ENCODE assay signal across 14 cellular contexts in genomic region chr6:30323806-30324205, GRCh38. TPM values are rescaled to one million over a fixed set of nuclear protein-coding genes. Genes with fewer than 3 reads are reported as not detected.
DNase-seq lines count a peak whose midpoint lies in the region; ATAC-seq, FAIRE-seq and TF ChIP-seq lines count a peak whose summit lies in the region.
"Had no signal": no experiment of that assay in that cellular context is flagged by ENCODE, and none has a peak within 500 bp of the region (broad histone marks: within the 10 kb centered on the region; RNA-seq: fewer than 3 reads in every experiment).

No MANE protein-coding gene starts in this region.

- H3K27me3 Mint-ChIP-seq in CD8-positive, alpha-beta T cell (ENCODE audit: low read depth), result no peaks in the 10 kb centered on the region
- H3K27me3 Mint-ChIP-seq in T-helper 2 cell treated with Interferon-gamma antibody and Interleukin-4, amounts not matched to agents 5 μg/mL and 100 μg/mL, for 36 hours (ENCODE audit: low read depth), result no peaks in the 10 kb centered on the region

- 98 to 100% (median 98%) methylated on average over 1 of the region's 1 CpG for WGBS in heart left ventricle, 4 donors
- 88 to 96% methylated on average over 1 of the region's 1 CpG for WGBS in esophagus squamous epithelium, 2 donors

- no peak for TF ChIP-seq POLR2A in H54 (IDR thresholded peaks at IDR 0.05; ENCODE audit: low read depth, low read length)
- TF ChIP-seq POLR2A in heart left ventricle (IDR thresholded peaks at IDR 0.05), result no peak
- TF ChIP-seq POLR2A in esophagus squamous epithelium (IDR thresholded peaks at IDR 0.05), result no peak

- TF ChIP-seq CTCF in CD8-positive, alpha-beta T cell (IDR thresholded peaks at IDR 0.05), result no peak
- TF ChIP-seq CTCF in fibroblast of mammary gland (conservative IDR thresholded peaks at IDR 0.05; ENCODE audit: control insufficient read depth, insufficient read depth, low read depth, low read length) (no peak), heart left ventricle (IDR thresholded peaks at IDR 0.05) (no peak), esophagus squamous epithelium (IDR thresholded peaks at IDR 0.05) (no peak)

- no peaks in the 10 kb centered on the region for H3K9me3 Mint-ChIP-seq in CD8-positive, alpha-beta T cell
- no peaks in the 10 kb centered on the region for H3K9me3 Mint-ChIP-seq in T-helper 2 cell treated with Interferon-gamma antibody and Interleukin-4, amounts not matched to agents 5 μg/mL and 100 μg/mL, for 36 hours
- H3K9me3 Mint-ChIP-seq: T-helper 1 cell treated with Interleukin-12 subunit alpha and Interleukin-12 subunit beta and Interleukin-4 antibody, amounts not matched to agents 30 μg/mL and 1 μg/mL, for 36 hours had no signal

- H3K27me3 ChIP-seq in CD8-positive, alpha-beta T cell (ENCODE audit: insufficient read depth, low read length), result no peaks in the 10 kb centered on the region
- H3K27me3 ChIP-seq in heart left ventricle, result no peaks in the 10 kb centered on the region
- no peaks in the 10 kb centered on the region for H3K27me3 ChIP-seq in esophagus squamous epithelium
- H3K27me3 ChIP-seq: dorsolateral prefrontal cortex had no signal

- H3K9me3 ChIP-seq in CD8-positive, alpha-beta T cell (ENCODE audit: low read length), result no peaks in the 10 kb centered on the region
- H3K9me3 ChIP-seq in heart left ventricle, result no peaks in the 10 kb centered on the region
- no peaks in the 10 kb centered on the region for H3K9me3 ChIP-seq in esophagus squamous epithelium

- peaks cover 64% of the 10 kb centered on the region for H3K4me1 ChIP-seq in CD8-positive, alpha-beta T cell (ENCODE audit: insufficient read depth, low read length)
- peaks cover 5 to 68% (median 24%) of the 10 kb centered on the region in 12 donors for H3K4me1 ChIP-seq in heart left ventricle
- H3K4me1 ChIP-seq in esophagus squamous epithelium, result peaks cover 16 to 62% (median 24%) of the 10 kb centered on the region in 3 donors

- no peak for ATAC-seq in CD8-positive, alpha-beta T cell
- ATAC-seq in heart left ventricle, result no peak
- no peak for ATAC-seq in GM18909 (IDR thresholded peaks at IDR 0.05; ENCODE audit: poor library complexity, unreplicated experiment)
- ATAC-seq in GM18498 (IDR thresholded peaks at IDR 0.05; ENCODE audit: unreplicated experiment), result no peak
- ATAC-seq: left lobe of liver had no signal

- peak overlapping the region; percentile 20 for H3K4me3 Mint-ChIP-seq in CD8-positive, alpha-beta T cell
- peak overlapping the region; percentile 2 for H3K4me3 Mint-ChIP-seq in T-helper 2 cell treated with Interferon-gamma antibody and Interleukin-4, amounts not matched to agents 5 μg/mL and 100 μg/mL, for 36 hours
- H3K4me3 Mint-ChIP-seq: T-helper 1 cell treated with Interleukin-12 subunit alpha and Interleukin-12 subunit beta and Interleukin-4 antibody, amounts not matched to agents 30 μg/mL and 1 μg/mL, for 36 hours had no signal

- H3K27ac Mint-ChIP-seq in CD8-positive, alpha-beta T cell, result no peak overlapping the region
- no peak overlapping the region for H3K27ac Mint-ChIP-seq in T-helper 2 cell treated with Interferon-gamma antibody and Interleukin-4, amounts not matched to agents 5 μg/mL and 100 μg/mL, for 36 hours
- H3K27ac Mint-ChIP-seq: T-helper 1 cell treated with Interleukin-12 subunit alpha and Interleukin-12 subunit beta and Interleukin-4 antibody, amounts not matched to agents 30 μg/mL and 1 μg/mL, for 36 hours had no signal

- POLR2A ChIA-PET in CD8-positive, alpha-beta T cell (lab: Charles Lee), result no interaction called here

- H3K27ac ChIP-seq in CD8-positive, alpha-beta T cell (ENCODE audit: low read depth, low read length), result no peak overlapping the region
- H3K27ac ChIP-seq in heart left ventricle (no peak overlapping the region), esophagus squamous epithelium (no peak overlapping the region)
- H3K27ac ChIP-seq: dorsolateral prefrontal cortex, skin epidermis had no signal

- intact Hi-C loops in CD8-positive, alpha-beta T cell (cut with DNase I, micrococcal nuclease), result loop anchor here in 1 of 2 experiments (2.0 to 10.0 kb wide), 3 partner anchors 65 to 1221 kb away; partner anchors contain the start of genes ATP6V1G2, DDX39B, MRPS18B and NFKBIL1
- intact Hi-C loops in heart left ventricle (cut with DNase I) (loop anchor here in 2 of 10 donors (10.0 kb wide), 2 partner anchors 109 to 259 kb away; partner anchors contain the start of genes POLR1H (in 1 of the 2), PPP1R11 (in 1 of the 2) and TRIM26 (in 1 of the 2)), esophagus squamous epithelium (cut with DNase I) (no loop called here)

- H3K36me3 ChIP-seq in CD8-positive, alpha-beta T cell (ENCODE audit: insufficient read depth, low read length), result no peaks in the 10 kb centered on the region
- H3K36me3 ChIP-seq in heart left ventricle (peaks cover 0 to 4% (median 0%) of the 10 kb centered on the region in 9 donors), esophagus squamous epithelium (no peaks in the 10 kb centered on the region)

- DNase-seq in CD8-positive, alpha-beta T cell, result no peak
- DNase-seq in H54 (ENCODE audit: insufficient read length, low spot score), result peak; percentile 30
- DNase-seq in T-helper 2 cell treated with Interferon-gamma antibody and Interleukin-4, amounts not matched to agents 5 μg/mL and 100 μg/mL, for 36 hours (ENCODE audit: low spot score), result no peak
- DNase-seq in fibroblast of mammary gland (ENCODE audit: low read depth), result peak; percentile 19
- DNase-seq in heart left ventricle, result no peak
- no peak for DNase-seq in esophagus squamous epithelium (lab: John Stamatoyannopoulos, UW)
- DNase-seq: dorsolateral prefrontal cortex, foreskin melanocyte had no signal

- H3K4me3 ChIP-seq in CD8-positive, alpha-beta T cell (ENCODE audit: low read depth, low read length), result no peak overlapping the region
- H3K4me3 ChIP-seq in fibroblast of mammary gland (ENCODE audit: control insufficient read depth, low read depth, low read length), result no peak overlapping the region
- H3K4me3 ChIP-seq in heart left ventricle, result no peak overlapping the region
- H3K4me3 ChIP-seq in esophagus squamous epithelium, result no peak overlapping the region
- H3K4me3 ChIP-seq: skin epidermis had no signal

- CTCF ChIA-PET in CD8-positive, alpha-beta T cell (lab: Charles Lee), result interaction anchor here (0.6 to 1.1 kb wide), 2 partner anchors 23 to 104 kb away, joined by 3 to 4 read pairs; no protein-coding TSS in a partner anchor

- no peak for FAIRE-seq in H54 (lab: Jason Lieb, UNC)
- FAIRE-seq: D721Med had no signal

- H3K4me1 Mint-ChIP-seq in CD8-positive, alpha-beta T cell (ENCODE audit: low read depth), result peaks cover 78% of the 10 kb centered on the region
- H3K4me1 Mint-ChIP-seq in T-helper 2 cell treated with Interferon-gamma antibody and Interleukin-4, amounts not matched to agents 5 μg/mL and 100 μg/mL, for 36 hours (ENCODE audit: low read depth), result peaks cover 63% of the 10 kb centered on the region

- H3K36me3 Mint-ChIP-seq in CD8-positive, alpha-beta T cell, result peaks cover 33% of the 10 kb centered on the region
- peaks cover 32% of the 10 kb centered on the region for H3K36me3 Mint-ChIP-seq in T-helper 2 cell treated with Interferon-gamma antibody and Interleukin-4, amounts not matched to agents 5 μg/mL and 100 μg/mL, for 36 hours (ENCODE audit: low read depth)

RNA-seq across cellular contexts. Expression of gene TRIM39, which starts 2.9 kb away (rescaled TPM):
- total RNA-seq in CD8-positive, alpha-beta T cell, result 10 to 100 TPM; 50.7 to 58.5 TPM
- total RNA-seq in heart left ventricle (10 to 100 TPM in 2 of 9 donors, 1 to 10 TPM in 7; 6.4 to 12.1 (median 8.4) TPM), esophagus squamous epithelium (10 to 100 TPM; 11.3 to 16.2 (median 15.1) TPM)
- 1 to 10 TPM; 5.1 to 9.6 TPM for polyA plus RNA-seq in heart left ventricle

RNA-seq across cellular contexts. Expression of gene RPP21, which starts 21.1 kb away (rescaled TPM):
- total RNA-seq in CD8-positive, alpha-beta T cell, result 10 to 100 TPM; 51.0 to 52.4 TPM
- total RNA-seq in heart left ventricle (10 to 100 TPM; 17.3 to 64.4 (median 24.7) TPM), esophagus squamous epithelium (100 to 1,000 TPM in 1 of 4 donors, 10 to 100 TPM in 3; 60.2 to 101 (median 81.7) TPM)
- polyA plus RNA-seq in heart left ventricle, result 10 to 100 TPM; 84.1 to 88.9 TPM

Comparison
In these comparisons a context has a peak if more than half of its experiments do, and no peak if none do; other contexts are left out.
1. DNase-seq: peak in H54 (single experiment) and fibroblast of mammary gland (single experiment); none in CD8-positive, alpha-beta T cell (0 of 7), T-helper 2 cell treated with Interferon-gamma antibody and Interleukin-4, amounts not matched to agents 5 μg/mL and 100 μg/mL, for 36 hours (single experiment), heart left ventricle (0 of 5) and esophagus squamous epithelium (single experiment).